In the genomic region with DNA sequence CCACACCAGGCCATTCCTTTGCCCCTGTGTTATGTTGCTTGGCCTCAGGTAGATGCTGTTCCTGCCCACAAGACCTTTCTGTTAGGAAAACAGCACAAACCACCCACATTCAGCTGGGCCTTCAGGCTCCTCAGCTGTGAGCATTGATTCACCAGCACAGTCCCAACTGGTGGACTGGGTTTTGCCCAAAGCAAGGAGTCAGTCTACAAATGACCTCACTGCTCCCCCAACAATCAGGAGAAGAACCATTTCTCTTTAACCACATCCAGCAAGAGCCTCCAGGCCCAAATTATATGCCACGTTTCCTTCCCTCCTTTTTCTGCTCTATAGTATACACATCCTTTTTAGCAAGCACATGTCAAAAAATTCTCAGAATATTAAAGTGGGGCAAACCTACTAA, we compare ENCODE assay signal across 29 cellular contexts. TPM values are rescaled to one million over a fixed set of nuclear protein-coding genes. Genes with fewer than 3 reads are reported as not detected.
"Had no signal": no experiment of that assay in that cellular context is flagged by ENCODE, and none has a peak within 500 bp of the region (broad histone marks: within the 10 kb centered on the region; RNA-seq: fewer than 3 reads in every experiment).

No MANE protein-coding gene starts in this region.

- H3K27ac Mint-ChIP-seq: activated CD4-positive, alpha-beta memory T cell treated with anti-CD3 and anti-CD28 coated beads, Interleukin-2, amount 10 ng/mL, durations not matched to agents 7 days and 5 days; activated naive CD8-positive, alpha-beta T cell treated with anti-CD3 and anti-CD28 coated beads for 36 hours; nephron progenitor cell; T-helper 1 cell treated with Interleukin-12 subunit alpha and Interleukin-12 subunit beta and Interleukin-4 antibody, amounts not matched to agents 30 μg/mL and 1 μg/mL, for 36 hours; type B pancreatic cell had no signal

- H3K36me3 ChIP-seq: adrenal gland, cardiac muscle cell, heart left ventricle, neutrophil, right lobe of liver, vagina, WERI-Rb-1 had no signal

- H3K4me3 Mint-ChIP-seq: activated CD4-positive, alpha-beta memory T cell treated with anti-CD3 and anti-CD28 coated beads, Interleukin-2, amount 10 ng/mL, durations not matched to agents 7 days and 5 days; activated naive CD8-positive, alpha-beta T cell treated with anti-CD3 and anti-CD28 coated beads for 36 hours; activated T-cell treated with anti-CD3 and anti-CD28 coated beads, Interleukin-2, amount 50 U/mL, for 4 hours; nephron progenitor cell; stimulated activated naive CD8-positive, alpha-beta T cell treated with anti-CD3 and anti-CD28 coated beads, Interleukin-15, amount 100 ng/mL, for 72 hours; T-helper 1 cell treated with Interleukin-12 subunit alpha and Interleukin-12 subunit beta and Interleukin-4 antibody, amounts not matched to agents 30 μg/mL and 1 μg/mL, for 36 hours; type B pancreatic cell had no signal

- H3K27me3 ChIP-seq: body of pancreas, vagina had no signal

- H3K9me3 Mint-ChIP-seq: activated CD4-positive, alpha-beta memory T cell treated with anti-CD3 and anti-CD28 coated beads, Interleukin-2, amount 10 ng/mL, durations not matched to agents 7 days and 5 days; activated naive CD8-positive, alpha-beta T cell treated with anti-CD3 and anti-CD28 coated beads for 36 hours; activated T-cell treated with anti-CD3 and anti-CD28 coated beads, Interleukin-2, amount 50 U/mL, for 4 hours; nephron progenitor cell; stimulated activated naive CD8-positive, alpha-beta T cell treated with anti-CD3 and anti-CD28 coated beads, Interleukin-15, amount 100 ng/mL, for 72 hours; T-helper 1 cell treated with Interleukin-12 subunit alpha and Interleukin-12 subunit beta and Interleukin-4 antibody, amounts not matched to agents 30 μg/mL and 1 μg/mL, for 36 hours; type B pancreatic cell had no signal

- H3K27ac ChIP-seq: adrenal gland, body of pancreas, cardiac muscle cell, coronary artery, heart left ventricle, neutrophil, right lobe of liver, vagina, WERI-Rb-1 had no signal

- DNase-seq: activated CD4-positive, alpha-beta memory T cell treated with anti-CD3 and anti-CD28 coated beads, Interleukin-2, amount 10 ng/mL, durations not matched to agents 7 days and 5 days; activated CD8-positive, alpha-beta memory T cell treated with anti-CD3 and anti-CD28 coated beads, Interleukin-2, amount 50 U/mL, for 48 hours; activated naive CD4-positive, alpha-beta T cell treated with Interleukin-2 at 50 U/mL for 16 hours; activated naive CD8-positive, alpha-beta T cell treated with anti-CD3 and anti-CD28 coated beads for 36 hours; activated T-cell treated with anti-CD3 and anti-CD28 coated beads, Interleukin-2, amount 50 U/mL, for 4 hours; adrenal gland; body of pancreas; dorsolateral prefrontal cortex; effector memory CD4-positive, alpha-beta T cell; erythroblast; heart left ventricle; hypothalamus; mesendoderm; nephron progenitor cell; right lobe of liver; stimulated activated CD4-positive, alpha-beta T cell treated with anti-CD3 and anti-CD28 coated beads, Interleukin-4, amount 100 ng/mL, for 1 hour; SW 1271; T-helper 9 cell; WERI-Rb-1 had no signal

- H3K4me3 ChIP-seq: adrenal gland, body of pancreas, cardiac muscle cell, coronary artery, heart left ventricle, right lobe of liver, vagina had no signal

- H3K9me3 ChIP-seq: adrenal gland, body of pancreas, heart left ventricle, neutrophil, right lobe of liver, vagina had no signal

- ATAC-seq: body of pancreas, heart left ventricle, right lobe of liver had no signal

- H3K36me3 Mint-ChIP-seq: activated naive CD8-positive, alpha-beta T cell treated with anti-CD3 and anti-CD28 coated beads for 36 hours; type B pancreatic cell had no signal

RNA-seq across cellular contexts. Expression of gene TMEM163, which starts 5.2 kb away (rescaled TPM):
- total RNA-seq: activated naive CD8-positive, alpha-beta T cell treated with anti-CD3 and anti-CD28 coated beads for 36 hours; fibroblast of villous mesenchyme; myocyte; osteocyte; vagina had no signal
